In the genomic region with DNA sequence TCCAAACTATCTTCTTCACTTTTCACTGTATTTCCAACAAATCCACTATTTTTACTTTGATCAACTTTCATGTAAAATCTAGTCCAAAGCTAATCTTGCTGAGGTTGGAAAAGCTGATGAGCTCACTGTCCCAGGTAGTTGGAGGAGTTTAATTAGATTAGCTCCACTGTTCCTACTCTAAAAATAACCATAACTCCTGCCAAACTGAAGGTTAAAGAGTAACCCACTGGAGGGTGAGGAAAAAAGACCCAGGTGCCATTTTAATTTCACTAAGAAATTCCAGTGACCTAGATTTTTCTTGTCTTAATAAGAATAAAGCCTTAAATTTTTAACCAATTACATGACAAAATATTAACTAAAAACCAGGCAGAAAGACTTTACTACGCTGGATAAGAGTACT, we compare ENCODE assay signal across 17 cellular contexts. TPM values are rescaled to one million over a fixed set of nuclear protein-coding genes. Genes with fewer than 3 reads are reported as not detected.
"Had no signal": no experiment of that assay in that cellular context is flagged by ENCODE, and none has a peak within 500 bp of the region (broad histone marks: within the 10 kb centered on the region; RNA-seq: fewer than 3 reads in every experiment).

No MANE protein-coding gene starts in this region.

- H3K4me3 ChIP-seq: lower lobe of right lung, spleen, suprapubic skin had no signal

- H3K27me3 Mint-ChIP-seq: activated naive CD8-positive, alpha-beta T cell treated with anti-CD3 and anti-CD28 coated beads, Interleukin-2, amount 10 ng/mL, durations not matched to agents 7 days and 5 days; effector memory CD8-positive, alpha-beta T cell; stimulated activated naive CD8-positive, alpha-beta T cell treated with anti-CD3 and anti-CD28 coated beads, Interleukin-15, Interleukin-2, amounts not matched to agents 100 ng/mL and 50 ng/mL, for 24 hours had no signal

- FAIRE-seq: islet of Langerhans had no signal

- H3K27ac ChIP-seq: lower lobe of right lung, spleen, suprapubic skin had no signal

- H3K27ac Mint-ChIP-seq: activated naive CD8-positive, alpha-beta T cell treated with anti-CD3 and anti-CD28 coated beads, Interleukin-2, amount 10 ng/mL, durations not matched to agents 7 days and 5 days; activated T-helper 1 cell treated with anti-CD3 and anti-CD28 coated beads, Interleukin-12 subunit alpha, Interleukin-12 subunit beta, Interleukin-2, Interleukin-4 antibody, amounts not matched to agents 30 ng/mL and 10 ng/mL and 1 ng/mL, durations not matched to agents 14 hours and 24 hours and 36 hours; effector memory CD8-positive, alpha-beta T cell; stimulated activated naive CD8-positive, alpha-beta T cell treated with anti-CD3 and anti-CD28 coated beads, Interleukin-15, Interleukin-2, amounts not matched to agents 100 ng/mL and 50 ng/mL, for 24 hours had no signal

- H3K4me3 Mint-ChIP-seq: activated naive CD8-positive, alpha-beta T cell treated with anti-CD3 and anti-CD28 coated beads, Interleukin-2, amount 10 ng/mL, durations not matched to agents 7 days and 5 days; activated T-helper 1 cell treated with anti-CD3 and anti-CD28 coated beads, Interleukin-12 subunit alpha, Interleukin-12 subunit beta, Interleukin-2, Interleukin-4 antibody, amounts not matched to agents 30 ng/mL and 10 ng/mL and 1 ng/mL, durations not matched to agents 14 hours and 24 hours and 36 hours; effector memory CD8-positive, alpha-beta T cell; stimulated activated naive CD8-positive, alpha-beta T cell treated with anti-CD3 and anti-CD28 coated beads, Interleukin-15, Interleukin-2, amounts not matched to agents 100 ng/mL and 50 ng/mL, for 24 hours had no signal

- DNase-seq: activated CD4-positive, alpha-beta T cell treated with anti-CD3 and anti-CD28 coated beads, Interleukin-2, amount 50 U/mL, for 1 hour; activated CD4-positive, CD25-positive, alpha-beta regulatory T cell; activated CD8-positive, alpha-beta memory T cell treated with anti-CD3 and anti-CD28 coated beads for 24 hours; activated naive CD4-positive, alpha-beta T cell; activated naive CD8-positive, alpha-beta T cell treated with anti-CD3 and anti-CD28 coated beads, Interleukin-2, amount 10 ng/mL, durations not matched to agents 7 days and 5 days; dermis blood vessel endothelial cell; effector memory CD8-positive, alpha-beta T cell; foreskin melanocyte; lower lobe of right lung; posterior cingulate gyrus; spleen; trophoblast cell had no signal

- H3K9me3 ChIP-seq: lower lobe of right lung, spleen, suprapubic skin had no signal

- H3K9me3 Mint-ChIP-seq: activated naive CD8-positive, alpha-beta T cell treated with anti-CD3 and anti-CD28 coated beads, Interleukin-2, amount 10 ng/mL, durations not matched to agents 7 days and 5 days; activated T-helper 1 cell treated with anti-CD3 and anti-CD28 coated beads, Interleukin-12 subunit alpha, Interleukin-12 subunit beta, Interleukin-2, Interleukin-4 antibody, amounts not matched to agents 30 ng/mL and 10 ng/mL and 1 ng/mL, durations not matched to agents 14 hours and 24 hours and 36 hours; effector memory CD8-positive, alpha-beta T cell; stimulated activated naive CD8-positive, alpha-beta T cell treated with anti-CD3 and anti-CD28 coated beads, Interleukin-15, Interleukin-2, amounts not matched to agents 100 ng/mL and 50 ng/mL, for 24 hours had no signal

- H3K27me3 ChIP-seq: spleen, suprapubic skin had no signal

- ATAC-seq: effector memory CD8-positive, alpha-beta T cell; lower lobe of right lung; sciatic nerve had no signal

RNA-seq across cellular contexts. Expression of gene CASQ1, which starts 56.7 kb away (rescaled TPM):
- total RNA-seq: activated naive CD8-positive, alpha-beta T cell treated with anti-CD3 and anti-CD28 coated beads, Interleukin-2, amount 10 ng/mL, durations not matched to agents 7 days and 5 days; activated T-helper 1 cell treated with anti-CD3 and anti-CD28 coated beads, Interleukin-12 subunit alpha, Interleukin-12 subunit beta, Interleukin-2, Interleukin-4 antibody, amounts not matched to agents 30 ng/mL and 10 ng/mL and 1 ng/mL, durations not matched to agents 14 hours and 24 hours and 36 hours; dermis blood vessel endothelial cell; suprapubic skin had no signal
